Comparison of ENCODE assay signal across 8 cellular contexts in genomic region chr6:159044899-159045727, GRCh38.
DNase-seq lines count a peak whose midpoint lies in the region; ATAC-seq and FAIRE-seq lines count a peak whose summit lies in the region.

TAGAP (minus strand) TSS chr6:159044991; CDS start chr6:159044146, 845 bp downstream.

- peak within 1 kb of the TSS; percentile 84 for H3K27ac Mint-ChIP-seq in stimulated activated memory B cell treated with anti-CD40 and anti-IgM and Interleukin-4, amounts not matched to agents 10 μg/mL and 1 μg/mL and 100 μg/mL, for 72 hours

- peak; percentile 77 for DNase-seq in activated gamma-delta T cell treated with Interleukin-2 at 50 U/mL for 16 hours
- DNase-seq in activated gamma-delta T cell (lab: John Stamatoyannopoulos, UW): no peak
- DNase-seq in T-helper 2 cell: peak; percentile 59 to 97 (median 82)
- DNase-seq in amniotic epithelial cell (ENCODE audit: low read depth): peak; percentile 12
- DNase-seq in RCC 7860 (ENCODE audit: low spot score): no peak

- H3K4me3 ChIP-seq in mucosa of rectum (ENCODE audit: low read length in 2 of 2): peak within 1 kb of the TSS; percentile 42 to 78

- no peak for FAIRE-seq in RCC 7860 (lab: Jason Lieb, UNC)

- no peaks in the 10 kb centered on the region for H3K36me3 ChIP-seq in mucosa of rectum (ENCODE audit: control insufficient read depth in 2 of 2, insufficient read depth in 2 of 2, low read length in 2 of 2)

- no peaks in the 10 kb centered on the region for H3K27me3 Mint-ChIP-seq in stimulated activated memory B cell treated with anti-CD40 and anti-IgM and Interleukin-4, amounts not matched to agents 10 μg/mL and 1 μg/mL and 100 μg/mL, for 72 hours

- no peaks in the 10 kb centered on the region for H3K9me3 Mint-ChIP-seq in stimulated activated memory B cell treated with anti-CD40 and anti-IgM and Interleukin-4, amounts not matched to agents 10 μg/mL and 1 μg/mL and 100 μg/mL, for 72 hours

- peaks cover 42% of the 10 kb centered on the region for H3K4me1 Mint-ChIP-seq in stimulated activated memory B cell treated with anti-CD40 and anti-IgM and Interleukin-4, amounts not matched to agents 10 μg/mL and 1 μg/mL and 100 μg/mL, for 72 hours

- no peaks in the 10 kb centered on the region for H3K27me3 ChIP-seq in mucosa of rectum (ENCODE audit: control insufficient read depth in 2 of 2, insufficient read depth in 2 of 2, low read length in 2 of 2)

- H3K9me3 ChIP-seq in mucosa of rectum (ENCODE audit: control insufficient read depth in 2 of 2, low read length in 2 of 2): no peaks in the 10 kb centered on the region

- H3K4me1 ChIP-seq in mucosa of rectum (ENCODE audit: control insufficient read depth in 2 of 2, insufficient read depth in 2 of 2, low read length in 2 of 2): peaks cover 5 to 10% of the 10 kb centered on the region in 2 donors

- H3K36me3 Mint-ChIP-seq in stimulated activated memory B cell treated with anti-CD40 and anti-IgM and Interleukin-4, amounts not matched to agents 10 μg/mL and 1 μg/mL and 100 μg/mL, for 72 hours: peaks cover 43% of the 10 kb centered on the region

- peak within 1 kb of the TSS; percentile 53 to 77 for H3K27ac ChIP-seq in mucosa of rectum (ENCODE audit: low read depth in 2 of 2, low read length in 2 of 2)

- H3K4me3 Mint-ChIP-seq in stimulated activated memory B cell treated with anti-CD40 and anti-IgM and Interleukin-4, amounts not matched to agents 10 μg/mL and 1 μg/mL and 100 μg/mL, for 72 hours: peak within 1 kb of the TSS; percentile 94

- peak; percentile 70 for ATAC-seq in HG03196 (IDR thresholded peaks at IDR 0.05; ENCODE audit: unreplicated experiment)
- peak; percentile 96 for ATAC-seq in stimulated activated memory B cell treated with anti-CD40 and anti-IgM and Interleukin-4, amounts not matched to agents 10 μg/mL and 1 μg/mL and 100 μg/mL, for 72 hours

- peak within 1 kb of the TSS; percentile 54 to 74 for H3K9ac ChIP-seq in mucosa of rectum (ENCODE audit: low read depth in 1 of 2, low read length in 2 of 2)

Comparison
In these comparisons a context has a peak if more than half of its experiments do, and no peak if none do; other contexts are left out.
1. DNase-seq: peak in activated gamma-delta T cell treated with Interleukin-2 at 50 U/mL for 16 hours (single experiment), T-helper 2 cell (5 of 5) and amniotic epithelial cell (single experiment); none in activated gamma-delta T cell (single experiment) and RCC 7860 (single experiment).